In genomic region chr16:67278773-67279295, GRCh38 we compare ENCODE assay signal across 8 cellular contexts. TPM values are rescaled to one million over a fixed set of nuclear protein-coding genes. Genes with fewer than 3 reads are reported as not detected.
A peak's percentile ranks its signal among the peaks of the same experiment; 100 is the strongest.
DNase-seq lines count a peak whose midpoint lies in the region; ATAC-seq and TF ChIP-seq lines count a peak whose summit lies in the region.

No MANE protein-coding gene starts in this region.

- intact Hi-C loops in mammary epithelial cell (cut with micrococcal nuclease), result no loop called here

- no CpG with 5 or more reads among the region's 42 CpGs for WGBS in mammary epithelial cell (ENCODE audit: low coverage, missing lambda C conversion rate)

- peaks cover 27% of the 10 kb centered on the region for H3K4me1 ChIP-seq in mammary epithelial cell (ENCODE audit: insufficient read depth, low read length)

- ATAC-seq in GM18868 (IDR thresholded peaks at IDR 0.05; ENCODE audit: unreplicated experiment), result peak; percentile 41
- peak; percentile 36 for ATAC-seq in HG03159 (IDR thresholded peaks at IDR 0.05; ENCODE audit: unreplicated experiment)
- peak; percentile 61 to 67 for ATAC-seq in stimulated activated naive B cell treated with anti-CD40 and anti-IgM and Interleukin-4, amounts not matched to agents 10 μg/mL and 1 μg/mL and 100 μg/mL, for 72 hours (replicated peaks)

- DNase-seq in BJ (ENCODE audit: low read depth), result no peak
- DNase-seq in mammary epithelial cell, result no peak
- peak; percentile 16 for DNase-seq in kidney tubule cell (ENCODE audit: low spot score)
- no peak for DNase-seq in stimulated activated naive B cell treated with anti-CD40 and anti-IgM and Interleukin-4, amounts not matched to agents 10 μg/mL and 1 μg/mL and 100 μg/mL, for 72 hours
- no peak for DNase-seq in DMS153 treated with DMSO at 0.1 percent for 48 hours (lab: John Stamatoyannopoulos, UW; ENCODE audit: unreplicated experiment)

- peaks cover 14 to 15% of the 10 kb centered on the region in 2 donors for H3K4me1 Mint-ChIP-seq in stimulated activated naive B cell treated with anti-CD40 and anti-IgM and Interleukin-4, amounts not matched to agents 10 μg/mL and 1 μg/mL and 100 μg/mL, for 72 hours

- H3K9me3 Mint-ChIP-seq in stimulated activated naive B cell treated with anti-CD40 and anti-IgM and Interleukin-4, amounts not matched to agents 10 μg/mL and 1 μg/mL and 100 μg/mL, for 72 hours, result no peaks in the 10 kb centered on the region

- no peaks in the 10 kb centered on the region for H3F3A ChIP-seq in SU-DHL-6 (ENCODE audit: insufficient read depth)

- TF ChIP-seq CTCF in BJ (IDR thresholded peaks at IDR 0.05; ENCODE audit: insufficient read depth, low read depth, low read length) (peak; percentile 22; the same call in 1 of the 2 replicates), SU-DHL-6 (IDR thresholded peaks at IDR 0.05; ENCODE audit: insufficient read depth, low read length, poor library complexity, severe bottlenecking) (peak; percentile 37), mammary epithelial cell (conservative IDR thresholded peaks at IDR 0.05 in 1 of 2, IDR thresholded peaks at IDR 0.05 in 1 of 2; ENCODE audit: extremely low read depth in 1 of 2, insufficient read depth in 1 of 2, low read depth in 1 of 2, low read length in 2 of 2) (peak in 1 of 2 donors; percentile 30)

- no peaks in the 10 kb centered on the region for H3K79me2 ChIP-seq in SU-DHL-6 (ENCODE audit: insufficient read depth, low read length)
- no peaks in the 10 kb centered on the region for H3K79me2 ChIP-seq in mammary epithelial cell (ENCODE audit: insufficient read depth, low read length)

- H3K27me3 Mint-ChIP-seq in stimulated activated naive B cell treated with anti-CD40 and anti-IgM and Interleukin-4, amounts not matched to agents 10 μg/mL and 1 μg/mL and 100 μg/mL, for 72 hours, result no peaks in the 10 kb centered on the region

- H3K4me3 ChIP-seq in BJ (ENCODE audit: low read depth, low read length), result peak overlapping the region; percentile 53
- peak overlapping the region; percentile 53 for H3K4me3 ChIP-seq in SU-DHL-6 (ENCODE audit: insufficient read depth, low read length, poor library complexity, severe bottlenecking)
- peak overlapping the region in 2 of 3 experiments; percentile 19 to 26 for H3K4me3 ChIP-seq in mammary epithelial cell (replicated peaks in 1 of 3; ENCODE audit: insufficient read depth in 1 of 3, low read depth in 2 of 3, low read length in 3 of 3)

- dilution Hi-C loops in mammary epithelial cell (cut with HindIII; ENCODE audit: low sequenced_read_pairs), result no loop called here

- peak overlapping the region; percentile 78 for H2AFZ ChIP-seq in SU-DHL-6 (ENCODE audit: low read depth, low read length, severe bottlenecking)
- no peak overlapping the region for H2AFZ ChIP-seq in mammary epithelial cell (ENCODE audit: low read depth, low read length)

- POLR2A ChIA-PET in BJ (lab: Charles Lee), result interaction anchor here (1.5 kb wide), 1 partner anchor 18 kb away, joined by 3 read pairs; no protein-coding TSS in a partner anchor

- H3K27me3 ChIP-seq in BJ (ENCODE audit: control insufficient read depth, insufficient read depth, low read length) (no peaks in the 10 kb centered on the region), SU-DHL-6 (ENCODE audit: low read length) (no peaks in the 10 kb centered on the region), mammary epithelial cell (ENCODE audit: insufficient read depth, low read length) (no peaks in the 10 kb centered on the region)

- H3K27ac Mint-ChIP-seq in stimulated activated naive B cell treated with anti-CD40 and anti-IgM and Interleukin-4, amounts not matched to agents 10 μg/mL and 1 μg/mL and 100 μg/mL, for 72 hours, result peak overlapping the region; percentile 65

- H3K9me3 ChIP-seq in SU-DHL-6 (ENCODE audit: insufficient read depth, low read length) (no peaks in the 10 kb centered on the region), mammary epithelial cell (replicated peaks; ENCODE audit: insufficient read depth, low read length) (no peaks in the 10 kb centered on the region)

- H3K36me3 Mint-ChIP-seq in stimulated activated naive B cell treated with anti-CD40 and anti-IgM and Interleukin-4, amounts not matched to agents 10 μg/mL and 1 μg/mL and 100 μg/mL, for 72 hours, result peaks cover 7 to 10% of the 10 kb centered on the region in 2 donors

- H3K36me3 ChIP-seq in BJ (ENCODE audit: control insufficient read depth, insufficient read depth, low read length), result no peaks in the 10 kb centered on the region; the same call in 1 of the 2 replicates
- H3K36me3 ChIP-seq in SU-DHL-6 (ENCODE audit: low read length), result no peaks in the 10 kb centered on the region
- H3K36me3 ChIP-seq in mammary epithelial cell (ENCODE audit: insufficient read depth, low read length), result no peaks in the 10 kb centered on the region

- BruUV-seq in mammary epithelial cell (replicated peaks; lab: Mats Ljungman, UMichigan), result no TSS peak

- in situ Hi-C loops in mammary epithelial cell (cut with MboI; ENCODE audit: low sequenced_read_pairs in 2 of 2), result no loop called here

- H3K4me2 ChIP-seq in SU-DHL-6 (ENCODE audit: low read depth, low read length, poor library complexity, severe bottlenecking) (peak overlapping the region; percentile 62), mammary epithelial cell (ENCODE audit: insufficient read depth, low read depth, low read length) (peak overlapping the region; percentile 37)

- peak overlapping the region; percentile 76 to 81 for H3K4me3 Mint-ChIP-seq in stimulated activated naive B cell treated with anti-CD40 and anti-IgM and Interleukin-4, amounts not matched to agents 10 μg/mL and 1 μg/mL and 100 μg/mL, for 72 hours

- H3K27ac ChIP-seq in SU-DHL-6 (ENCODE audit: low read depth, low read length), result no peak overlapping the region
- no peak overlapping the region for H3K27ac ChIP-seq in mammary epithelial cell (ENCODE audit: insufficient read depth, low read depth, low read length)

- CTCF ChIA-PET in BJ (lab: Yijun Ruan, JAX), result interaction anchor here (0.6 to 3.5 kb wide), 13 partner anchors 9 to 187 kb away, joined by 3 to 18 read pairs (median 4); partner anchors contain the start of genes KCTD19 and LRRC36
- CTCF ChIA-PET in mammary epithelial cell (lab: Charles Lee; ENCODE audit: low non-redundant PET), result no interaction called here

- H4K20me1 ChIP-seq in SU-DHL-6 (ENCODE audit: low read depth, low read length) (no peaks in the 10 kb centered on the region), mammary epithelial cell (ENCODE audit: insufficient read depth, low read length) (no peaks in the 10 kb centered on the region)

- peak overlapping the region; percentile 60 for H3K9ac ChIP-seq in SU-DHL-6 (ENCODE audit: low read length)
- H3K9ac ChIP-seq in mammary epithelial cell (ENCODE audit: insufficient read depth, low read length), result no peak overlapping the region

- H3K9me2 ChIP-seq in SU-DHL-6 (replicated peaks; ENCODE audit: insufficient read depth, low read length), result no peaks in the 10 kb centered on the region

RNA-seq across cellular contexts. Expression of gene PLEKHG4, which starts 0.5 kb away (rescaled TPM):
- 12.1 and 25.2 TPM in 2 replicates for polyA plus RNA-seq in BJ (2011; rRNA removed)
- polyA minus RNA-seq in BJ (2011; rRNA and poly(A)+ RNA removed), result 9.0 and 14.5 TPM in 2 replicates
- 1 to 10 TPM; 1.2 to 1.7 TPM for total RNA-seq in mammary epithelial cell
- polyA plus RNA-seq in mammary epithelial cell, result 0.83 TPM
- not detected for polyA minus RNA-seq in mammary epithelial cell

RNA-seq across cellular contexts. Expression of gene SLC9A5, which starts 30.1 kb away (rescaled TPM):
- 2.1 and 2.6 TPM in 2 replicates for polyA plus RNA-seq in BJ (2011; rRNA removed)
- 1.0 and 1.9 TPM in 2 replicates for polyA minus RNA-seq in BJ (2011; rRNA and poly(A)+ RNA removed)
- total RNA-seq in mammary epithelial cell, result 1 to 10 TPM in 1 of 2 donors, under 1 TPM in 1; 0.67 to 1.7 TPM
- polyA plus RNA-seq in mammary epithelial cell, result 0.37 TPM
- not detected for polyA minus RNA-seq in mammary epithelial cell

RNA-seq across cellular contexts. Expression of gene FHOD1, which starts 31.6 kb away (rescaled TPM):
- polyA plus RNA-seq in BJ (2011; rRNA removed) (13.2 and 23.0 TPM in 2 replicates), mammary epithelial cell (31.6 TPM)
- 18.5 and 24.2 TPM in 2 replicates for polyA minus RNA-seq in BJ (2011; rRNA and poly(A)+ RNA removed)
- total RNA-seq in mammary epithelial cell, result 10 to 100 TPM in 1 of 2 donors, 1 to 10 TPM in 1; 6.7 to 38.7 TPM
- polyA minus RNA-seq in mammary epithelial cell, result 25.9 TPM

RNA-seq across cellular contexts. Expression of gene KCTD19, which starts 47.7 kb away (rescaled TPM):
- polyA plus RNA-seq in BJ (2011; rRNA removed) (0.06 TPM in 1 of 2 replicates, not detected in the other), mammary epithelial cell (not detected)
- polyA minus RNA-seq in BJ (2011; rRNA and poly(A)+ RNA removed), result 0.05 TPM in 1 of 2 replicates, not detected in the other
- not detected for total RNA-seq in mammary epithelial cell
- polyA minus RNA-seq in mammary epithelial cell, result not detected

RNA-seq across cellular contexts. Expression of gene LRRC36, which starts 47.8 kb away (rescaled TPM):
- polyA plus RNA-seq in BJ (2011; rRNA removed) (0.06 TPM in 1 of 2 replicates, not detected in the other), mammary epithelial cell (not detected)
- not detected in 2 replicates for polyA minus RNA-seq in BJ (2011; rRNA and poly(A)+ RNA removed)
- total RNA-seq in mammary epithelial cell, result not detected
- not detected for polyA minus RNA-seq in mammary epithelial cell
